In the genomic region with DNA sequence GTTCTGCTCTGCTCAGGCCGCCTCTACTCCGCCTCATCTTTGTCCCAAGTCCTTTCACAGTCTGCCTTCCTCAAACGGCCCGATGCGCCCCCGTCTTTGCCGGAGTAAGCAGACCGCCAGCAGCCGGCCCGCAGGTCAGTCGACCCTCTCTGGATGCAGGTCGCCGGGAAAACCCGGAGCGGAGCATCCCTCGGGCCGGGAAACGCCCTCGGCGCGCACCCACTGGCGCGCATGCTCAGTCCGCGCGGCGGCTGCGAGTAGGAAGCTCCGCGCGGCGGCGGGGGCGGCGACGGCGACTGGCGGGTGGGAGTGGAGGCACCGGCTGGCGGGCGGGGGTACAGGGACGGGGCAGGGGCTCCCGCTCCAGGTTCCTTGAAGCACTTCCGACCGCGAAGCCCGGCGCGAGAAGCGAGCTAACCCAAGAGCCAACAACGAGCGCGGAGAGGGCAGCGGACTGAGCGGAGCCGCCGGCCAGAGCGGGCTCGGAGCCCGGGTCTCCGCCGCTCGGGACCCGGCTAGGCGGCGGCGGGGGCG, we compare ENCODE assay signal across 1 cellular context.
TF ChIP-seq lines count a peak whose summit lies in the region.

LRRC1 (plus strand) TSS at position 286 of the 534 bp plus-strand sequence. CDS start 252 bp downstream, outside the sequence.

TF ChIP-seq in HepG2, 621 proteins besides CTCF, POLR2A, EP300 and RAD21 (continued from another document and continues in another):
- TF ChIP-seq, protein P1, sequence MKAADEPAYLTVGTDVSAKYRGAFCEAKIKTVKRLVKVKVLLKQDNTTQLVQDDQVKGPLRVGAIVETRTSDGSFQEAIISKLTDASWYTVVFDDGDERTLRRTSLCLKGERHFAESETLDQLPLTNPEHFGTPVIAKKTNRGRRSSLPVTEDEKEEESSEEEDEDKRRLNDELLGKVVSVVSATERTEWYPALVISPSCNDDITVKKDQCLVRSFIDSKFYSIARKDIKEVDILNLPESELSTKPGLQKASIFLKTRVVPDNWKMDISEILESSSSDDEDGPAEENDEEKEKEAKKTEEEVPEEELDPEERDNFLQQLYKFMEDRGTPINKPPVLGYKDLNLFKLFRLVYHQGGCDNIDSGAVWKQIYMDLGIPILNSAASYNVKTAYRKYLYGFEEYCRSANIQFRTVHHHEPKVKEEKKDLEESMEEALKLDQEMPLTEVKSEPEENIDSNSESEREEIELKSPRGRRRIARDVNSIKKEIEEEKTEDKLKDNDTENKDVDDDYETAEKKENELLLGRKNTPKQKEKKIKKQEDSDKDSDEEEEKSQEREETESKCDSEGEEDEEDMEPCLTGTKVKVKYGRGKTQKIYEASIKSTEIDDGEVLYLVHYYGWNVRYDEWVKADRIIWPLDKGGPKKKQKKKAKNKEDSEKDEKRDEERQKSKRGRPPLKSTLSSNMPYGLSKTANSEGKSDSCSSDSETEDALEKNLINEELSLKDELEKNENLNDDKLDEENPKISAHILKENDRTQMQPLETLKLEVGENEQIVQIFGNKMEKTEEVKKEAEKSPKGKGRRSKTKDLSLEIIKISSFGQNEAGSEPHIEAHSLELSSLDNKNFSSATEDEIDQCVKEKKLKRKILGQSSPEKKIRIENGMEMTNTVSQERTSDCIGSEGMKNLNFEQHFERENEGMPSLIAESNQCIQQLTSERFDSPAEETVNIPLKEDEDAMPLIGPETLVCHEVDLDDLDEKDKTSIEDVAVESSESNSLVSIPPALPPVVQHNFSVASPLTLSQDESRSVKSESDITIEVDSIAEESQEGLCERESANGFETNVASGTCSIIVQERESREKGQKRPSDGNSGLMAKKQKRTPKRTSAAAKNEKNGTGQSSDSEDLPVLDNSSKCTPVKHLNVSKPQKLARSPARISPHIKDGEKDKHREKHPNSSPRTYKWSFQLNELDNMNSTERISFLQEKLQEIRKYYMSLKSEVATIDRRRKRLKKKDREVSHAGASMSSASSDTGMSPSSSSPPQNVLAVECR (CRISPR knock-in tag; IDR thresholded peaks at IDR 0.05; ENCODE audit: borderline replicate concordance), result peak; percentile 93
- TF ChIP-seq AHR (CRISPR knock-in tag; IDR thresholded peaks at IDR 0.05) (no peak), ZEB1 (IDR thresholded peaks at IDR 0.05; ENCODE audit: insufficient replicate concordance, low read depth) (peak; percentile 65), RAD51 (IDR thresholded peaks at IDR 0.05; ENCODE audit: borderline replicate concordance) (no peak), TAF15 (IDR thresholded peaks at IDR 0.05; ENCODE audit: low read depth, low read length, poor library complexity, severe bottlenecking) (peak; percentile 91), DR1 (CRISPR knock-in tag; IDR thresholded peaks at IDR 0.05) (peak; percentile 67; the same call in 1 of the 2 replicates), TAF1 (CRISPR knock-in tag; IDR thresholded peaks at IDR 0.05) (peak; percentile 92), NFYB (CRISPR knock-in tag; IDR thresholded peaks at IDR 0.05) (no peak), CAMTA2 (CRISPR knock-in tag; IDR thresholded peaks at IDR 0.05; ENCODE audit: borderline replicate concordance) (no peak; the same call in 1 of the 2 replicates), E2F1 (CRISPR knock-in tag; IDR thresholded peaks at IDR 0.05) (peak; percentile 83), ZSCAN12 (CRISPR knock-in tag; IDR thresholded peaks at IDR 0.05) (no peak), ZNF749 (CRISPR knock-in tag; IDR thresholded peaks at IDR 0.05; ENCODE audit: borderline replicate concordance) (peak; percentile 67; the same call in 1 of the 2 replicates), ZNF235 (CRISPR knock-in tag; IDR thresholded peaks at IDR 0.05; ENCODE audit: borderline replicate concordance) (peak; percentile 84), ZBTB3 (CRISPR knock-in tag; IDR thresholded peaks at IDR 0.05; ENCODE audit: borderline replicate concordance, low read depth) (peak; percentile 76; the same call in 1 of the 2 replicates), RBAK (CRISPR knock-in tag; IDR thresholded peaks at IDR 0.05) (no peak), HDAC1 (CRISPR knock-in tag; IDR thresholded peaks at IDR 0.05) (peak; percentile 90), ZNF816 (CRISPR knock-in tag; IDR thresholded peaks at IDR 0.05; ENCODE audit: borderline replicate concordance) (peak; percentile 89; the same call in 1 of the 2 replicates), ZNF333 (CRISPR knock-in tag; IDR thresholded peaks at IDR 0.05; ENCODE audit: borderline replicate concordance) (peak; percentile 90), RBFOX2 (IDR thresholded peaks at IDR 0.05; ENCODE audit: low read depth, low read length) (peak; percentile 95), ZSCAN22 (CRISPR knock-in tag; IDR thresholded peaks at IDR 0.05) (no peak), ZNF740 (CRISPR knock-in tag; IDR thresholded peaks at IDR 0.05) (0 out of 2 replicates have a peak, but pooled peaks have one; percentile 16), SPEN (CRISPR knock-in tag; IDR thresholded peaks at IDR 0.05; ENCODE audit: low read depth) (peak; percentile 86), EEA1 (CRISPR knock-in tag; IDR thresholded peaks at IDR 0.05; ENCODE audit: borderline replicate concordance) (no peak), ZNF350 (CRISPR knock-in tag; IDR thresholded peaks at IDR 0.05; ENCODE audit: borderline replicate concordance, low read depth) (no peak), RFXAP (CRISPR knock-in tag; IDR thresholded peaks at IDR 0.05; ENCODE audit: borderline replicate concordance) (peak; percentile 79), ZBTB38 (CRISPR knock-in tag; IDR thresholded peaks at IDR 0.05) (no peak), ZNF567 (CRISPR knock-in tag; IDR thresholded peaks at IDR 0.05; ENCODE audit: borderline replicate concordance) (peak; percentile 86; the same call in 1 of the 2 replicates), NR2F1 (CRISPR knock-in tag; IDR thresholded peaks at IDR 0.05) (no peak; a peak in 1 of 4 replicates), ZNF33B (CRISPR knock-in tag; IDR thresholded peaks at IDR 0.05) (no peak), ZNF775 (CRISPR knock-in tag; IDR thresholded peaks at IDR 0.05; ENCODE audit: borderline replicate concordance) (0 out of 2 replicates have a peak, but pooled peaks have one; percentile 20), FOXK2 (IDR thresholded peaks at IDR 0.05) (no peak), ZNF781 (CRISPR knock-in tag; IDR thresholded peaks at IDR 0.05; ENCODE audit: borderline replicate concordance, not compliant biosample characterization) (peak; percentile 71), ETS1 (CRISPR knock-in tag; IDR thresholded peaks at IDR 0.05) (no peak), ZKSCAN1 (IDR thresholded peaks at IDR 0.05; ENCODE audit: low read length) (no peak), NFYC (CRISPR knock-in tag; IDR thresholded peaks at IDR 0.05) (no peak), ZNF879 (CRISPR knock-in tag; IDR thresholded peaks at IDR 0.05) (peak; percentile 69; the same call in 1 of the 2 replicates), DNMT3B (CRISPR knock-in tag; conservative IDR thresholded peaks at IDR 0.05) (no peak), ZNF513 (CRISPR knock-in tag; conservative IDR thresholded peaks at IDR 0.05) (no peak), KLF9 (CRISPR knock-in tag; IDR thresholded peaks at IDR 0.05; ENCODE audit: low read depth) (no peak)
- TF ChIP-seq, protein P2, sequence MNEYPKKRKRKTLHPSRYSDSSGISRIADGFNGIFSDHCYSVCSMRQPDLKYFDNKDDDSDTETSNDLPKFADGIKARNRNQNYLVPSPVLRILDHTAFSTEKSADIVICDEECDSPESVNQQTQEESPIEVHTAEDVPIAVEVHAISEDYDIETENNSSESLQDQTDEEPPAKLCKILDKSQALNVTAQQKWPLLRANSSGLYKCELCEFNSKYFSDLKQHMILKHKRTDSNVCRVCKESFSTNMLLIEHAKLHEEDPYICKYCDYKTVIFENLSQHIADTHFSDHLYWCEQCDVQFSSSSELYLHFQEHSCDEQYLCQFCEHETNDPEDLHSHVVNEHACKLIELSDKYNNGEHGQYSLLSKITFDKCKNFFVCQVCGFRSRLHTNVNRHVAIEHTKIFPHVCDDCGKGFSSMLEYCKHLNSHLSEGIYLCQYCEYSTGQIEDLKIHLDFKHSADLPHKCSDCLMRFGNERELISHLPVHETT (CRISPR knock-in tag; conservative IDR thresholded peaks at IDR 0.05), result peak; percentile 67
- TF ChIP-seq, protein P3, sequence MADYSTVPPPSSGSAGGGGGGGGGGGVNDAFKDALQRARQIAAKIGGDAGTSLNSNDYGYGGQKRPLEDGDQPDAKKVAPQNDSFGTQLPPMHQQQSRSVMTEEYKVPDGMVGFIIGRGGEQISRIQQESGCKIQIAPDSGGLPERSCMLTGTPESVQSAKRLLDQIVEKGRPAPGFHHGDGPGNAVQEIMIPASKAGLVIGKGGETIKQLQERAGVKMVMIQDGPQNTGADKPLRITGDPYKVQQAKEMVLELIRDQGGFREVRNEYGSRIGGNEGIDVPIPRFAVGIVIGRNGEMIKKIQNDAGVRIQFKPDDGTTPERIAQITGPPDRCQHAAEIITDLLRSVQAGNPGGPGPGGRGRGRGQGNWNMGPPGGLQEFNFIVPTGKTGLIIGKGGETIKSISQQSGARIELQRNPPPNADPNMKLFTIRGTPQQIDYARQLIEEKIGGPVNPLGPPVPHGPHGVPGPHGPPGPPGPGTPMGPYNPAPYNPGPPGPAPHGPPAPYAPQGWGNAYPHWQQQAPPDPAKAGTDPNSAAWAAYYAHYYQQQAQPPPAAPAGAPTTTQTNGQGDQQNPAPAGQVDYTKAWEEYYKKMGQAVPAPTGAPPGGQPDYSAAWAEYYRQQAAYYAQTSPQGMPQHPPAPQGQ (CRISPR knock-in tag; IDR thresholded peaks at IDR 0.05; ENCODE audit: borderline replicate concordance), result no peak
- TF ChIP-seq, protein P4, sequence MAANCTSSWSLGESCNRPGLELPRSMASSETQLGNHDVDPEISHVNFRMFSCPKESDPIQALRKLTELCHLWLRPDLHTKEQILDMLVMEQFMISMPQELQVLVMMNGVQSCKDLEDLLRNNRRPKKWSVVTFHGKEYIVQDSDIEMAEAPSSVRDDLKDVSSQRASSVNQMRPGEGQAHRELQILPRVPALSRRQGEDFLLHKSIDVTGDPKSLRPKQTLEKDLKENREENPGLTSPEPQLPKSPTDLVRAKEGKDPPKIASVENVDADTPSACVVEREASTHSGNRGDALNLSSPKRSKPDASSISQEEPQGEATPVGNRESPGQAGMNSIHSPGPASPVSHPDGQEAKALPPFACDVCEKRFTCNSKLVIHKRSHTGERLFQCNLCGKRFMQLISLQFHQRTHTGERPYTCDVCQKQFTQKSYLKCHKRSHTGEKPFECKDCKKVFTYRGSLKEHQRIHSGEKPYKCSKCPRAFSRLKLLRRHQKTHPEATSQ (CRISPR knock-in tag; IDR thresholded peaks at IDR 0.05; ENCODE audit: borderline replicate concordance), result 0 out of 2 replicates have a peak, but pooled peaks have one; percentile 19
- TF ChIP-seq, protein P5, sequence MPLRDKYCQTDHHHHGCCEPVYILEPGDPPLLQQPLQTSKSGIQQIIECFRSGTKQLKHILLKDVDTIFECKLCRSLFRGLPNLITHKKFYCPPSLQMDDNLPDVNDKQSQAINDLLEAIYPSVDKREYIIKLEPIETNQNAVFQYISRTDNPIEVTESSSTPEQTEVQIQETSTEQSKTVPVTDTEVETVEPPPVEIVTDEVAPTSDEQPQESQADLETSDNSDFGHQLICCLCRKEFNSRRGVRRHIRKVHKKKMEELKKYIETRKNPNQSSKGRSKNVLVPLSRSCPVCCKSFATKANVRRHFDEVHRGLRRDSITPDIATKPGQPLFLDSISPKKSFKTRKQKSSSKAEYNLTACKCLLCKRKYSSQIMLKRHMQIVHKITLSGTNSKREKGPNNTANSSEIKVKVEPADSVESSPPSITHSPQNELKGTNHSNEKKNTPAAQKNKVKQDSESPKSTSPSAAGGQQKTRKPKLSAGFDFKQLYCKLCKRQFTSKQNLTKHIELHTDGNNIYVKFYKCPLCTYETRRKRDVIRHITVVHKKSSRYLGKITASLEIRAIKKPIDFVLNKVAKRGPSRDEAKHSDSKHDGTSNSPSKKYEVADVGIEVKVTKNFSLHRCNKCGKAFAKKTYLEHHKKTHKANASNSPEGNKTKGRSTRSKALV (CRISPR knock-in tag; IDR thresholded peaks at IDR 0.05), result no peak
- TF ChIP-seq, protein P6, sequence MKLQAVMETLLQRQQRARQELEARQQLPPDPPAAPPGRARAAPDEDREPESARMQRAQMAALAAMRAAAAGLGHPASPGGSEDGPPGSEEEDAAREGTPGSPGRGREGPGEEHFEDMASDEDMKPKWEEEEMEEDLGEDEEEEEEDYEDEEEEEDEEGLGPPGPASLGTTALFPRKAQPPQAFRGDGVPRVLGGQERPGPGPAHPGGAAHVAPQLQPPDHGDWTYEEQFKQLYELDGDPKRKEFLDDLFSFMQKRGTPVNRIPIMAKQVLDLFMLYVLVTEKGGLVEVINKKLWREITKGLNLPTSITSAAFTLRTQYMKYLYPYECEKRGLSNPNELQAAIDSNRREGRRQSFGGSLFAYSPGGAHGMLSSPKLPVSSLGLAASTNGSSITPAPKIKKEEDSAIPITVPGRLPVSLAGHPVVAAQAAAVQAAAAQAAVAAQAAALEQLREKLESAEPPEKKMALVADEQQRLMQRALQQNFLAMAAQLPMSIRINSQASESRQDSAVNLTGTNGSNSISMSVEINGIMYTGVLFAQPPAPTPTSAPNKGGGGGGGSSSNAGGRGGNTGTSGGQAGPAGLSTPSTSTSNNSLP (IDR thresholded peaks at IDR 0.05; ENCODE audit: low read depth, low read length), result peak; percentile 39; the same call in 1 of the 2 replicates
